In genomic region chr9:112218908-112219307, GRCh38 we compare ENCODE assay signal across 10 cellular contexts. TPM values are rescaled to one million over a fixed set of nuclear protein-coding genes. Genes with fewer than 3 reads are reported as not detected.
A peak's percentile ranks its signal among the peaks of the same experiment; 100 is the strongest.
DNase-seq lines count a peak whose midpoint lies in the region; ATAC-seq and TF ChIP-seq lines count a peak whose summit lies in the region.
"Had no signal": no experiment of that assay in that cellular context is flagged by ENCODE, and none has a peak within 500 bp of the region (broad histone marks: within the 10 kb centered on the region; RNA-seq: fewer than 3 reads in every experiment).

No MANE protein-coding gene starts in this region.

- no peak for TF ChIP-seq POLR2A in upper lobe of left lung (IDR thresholded peaks at IDR 0.05)

- TF ChIP-seq CTCF in CD4-positive, alpha-beta T cell (IDR thresholded peaks at IDR 0.05) = no peak
- no peak for TF ChIP-seq CTCF in colonic mucosa (IDR thresholded peaks at IDR 0.05)
- no peak for TF ChIP-seq CTCF in upper lobe of left lung (IDR thresholded peaks at IDR 0.05)

- no peaks in the 10 kb centered on the region for H3K9me3 ChIP-seq in CD4-positive, alpha-beta T cell (ENCODE audit: control insufficient read depth, low read length)
- H3K9me3 ChIP-seq in colonic mucosa (no peaks in the 10 kb centered on the region), upper lobe of left lung (no peaks in the 10 kb centered on the region)

- no peaks in the 10 kb centered on the region for H3K9me3 Mint-ChIP-seq in CD4-positive, alpha-beta T cell
- H3K9me3 Mint-ChIP-seq: dendritic cell treated with granulocyte-macrophage colony-stimulating factor and Interleukin-4, amounts not matched to agents 40 ng/mL and 50 ng/mL, for 4 days had no signal

- intact Hi-C loops in CD4-positive, alpha-beta T cell (cut with DNase I, micrococcal nuclease) = no loop called here
- intact Hi-C loops in colonic mucosa (cut with DNase I) = no loop called here

- peaks cover 88% of the 10 kb centered on the region for H3K36me3 Mint-ChIP-seq in CD4-positive, alpha-beta T cell (ENCODE audit: low read depth)

- no peaks in the 10 kb centered on the region for H3K27me3 Mint-ChIP-seq in CD4-positive, alpha-beta T cell
- H3K27me3 Mint-ChIP-seq: dendritic cell treated with granulocyte-macrophage colony-stimulating factor and Interleukin-4, amounts not matched to agents 40 ng/mL and 50 ng/mL, for 4 days had no signal

- no peaks in the 10 kb centered on the region for H3K36me3 ChIP-seq in colonic mucosa
- H3K36me3 ChIP-seq in upper lobe of left lung = peaks cover 0 to 56% (median 9%) of the 10 kb centered on the region in 4 donors

- no peak for DNase-seq in CD4-positive, alpha-beta T cell
- peak; percentile 71 for DNase-seq in RPMI8226
- DNase-seq in colonic mucosa = no peak
- no peak for DNase-seq in DMS153 (lab: John Stamatoyannopoulos, UW)
- DNase-seq in upper lobe of left lung = no peak
- no peak for DNase-seq in SKM-1 treated with dmso at 0.1 percent for 144 hours (lab: John Stamatoyannopoulos, UW; ENCODE audit: unreplicated experiment)
- DNase-seq: islet precursor cell had no signal

- POLR2A ChIA-PET in CD4-positive, alpha-beta T cell (lab: Charles Lee) = interaction anchor here (0.8 to 1.3 kb wide), 4 partner anchors 16 to 44 kb away, joined by 3 read pairs; no protein-coding TSS in a partner anchor

- H3K4me3 Mint-ChIP-seq in CD4-positive, alpha-beta T cell = no peak overlapping the region
- H3K4me3 Mint-ChIP-seq: dendritic cell treated with granulocyte-macrophage colony-stimulating factor and Interleukin-4, amounts not matched to agents 40 ng/mL and 50 ng/mL, for 4 days had no signal

- H3K4me1 Mint-ChIP-seq in CD4-positive, alpha-beta T cell (ENCODE audit: low read depth) = peaks cover 17% of the 10 kb centered on the region

- H3K4me3 ChIP-seq in colonic mucosa (no peak overlapping the region), upper lobe of left lung (no peak overlapping the region)

- WGBS in upper lobe of left lung, 2 donors = 71 to 80% methylated on average over 3 of the region's 3 CpGs

- H3K27ac Mint-ChIP-seq in CD4-positive, alpha-beta T cell = peak overlapping the region; percentile 37
- H3K27ac Mint-ChIP-seq: dendritic cell treated with granulocyte-macrophage colony-stimulating factor and Interleukin-4, amounts not matched to agents 40 ng/mL and 50 ng/mL, for 4 days had no signal

- ATAC-seq in CD4-positive, alpha-beta T cell (ENCODE audit: poor library complexity) = no peak
- ATAC-seq in GM19043 (IDR thresholded peaks at IDR 0.05; ENCODE audit: low read depth, unreplicated experiment) = peak; percentile 98
- peak; percentile 95 for ATAC-seq in HG02938 (IDR thresholded peaks at IDR 0.05; ENCODE audit: unreplicated experiment)
- ATAC-seq in upper lobe of left lung (ENCODE audit: low FRiP score in 2 of 2) = no peak

- CTCF ChIA-PET in CD4-positive, alpha-beta T cell (lab: Charles Lee) = interaction anchor here (1.5 kb wide), 2 partner anchors 13 to 106 kb away, joined by 3 to 5 read pairs; no protein-coding TSS in a partner anchor

- no peaks in the 10 kb centered on the region for H3K4me1 ChIP-seq in colonic mucosa
- H3K4me1 ChIP-seq in upper lobe of left lung = no peaks in the 10 kb centered on the region

- H3K27ac ChIP-seq in CD4-positive, alpha-beta T cell (ENCODE audit: low read depth, low read length) = no peak overlapping the region
- no peak overlapping the region for H3K27ac ChIP-seq in colonic mucosa
- H3K27ac ChIP-seq in upper lobe of left lung = no peak overlapping the region

- no peak overlapping the region for H3K9ac ChIP-seq in colonic mucosa (ENCODE audit: low read depth in 2 of 2, low read length in 2 of 2)

- no peak for TF ChIP-seq EP300 in upper lobe of left lung (IDR thresholded peaks at IDR 0.05)

- no peaks in the 10 kb centered on the region for H3K27me3 ChIP-seq in CD4-positive, alpha-beta T cell (ENCODE audit: control insufficient read depth, insufficient read depth, low read length)
- H3K27me3 ChIP-seq in colonic mucosa = no peaks in the 10 kb centered on the region
- H3K27me3 ChIP-seq in upper lobe of left lung = no peaks in the 10 kb centered on the region

RNA-seq across cellular contexts. Expression of gene SUSD1, which starts 43.8 kb away (rescaled TPM):
- total RNA-seq in CD4-positive, alpha-beta T cell = 1 to 10 TPM; 5.3 to 5.4 TPM
- 10 to 100 TPM; 23.3 to 25.1 TPM for total RNA-seq in colonic mucosa
- 10 to 100 TPM; 15.5 to 29.5 (median 20.4) TPM for total RNA-seq in upper lobe of left lung

Comparison
In these comparisons a context has a peak if more than half of its experiments do, and no peak if none do; other contexts are left out.
1. ATAC-seq: peak in GM19043 (single experiment) and HG02938 (single experiment); none in CD4-positive, alpha-beta T cell (single experiment) and upper lobe of left lung (0 of 2).